In genomic region chr16:49332589-49333267, GRCh38 we compare ENCODE assay signal across 25 cellular contexts. TPM values are rescaled to one million over a fixed set of nuclear protein-coding genes. Genes with fewer than 3 reads are reported as not detected.
"Had no signal": no experiment of that assay in that cellular context is flagged by ENCODE, and none has a peak within 500 bp of the region (broad histone marks: within the 10 kb centered on the region; RNA-seq: fewer than 3 reads in every experiment).

No MANE protein-coding gene starts in this region.

- H3K36me3 ChIP-seq: heart right ventricle, tibial artery, uterus had no signal

- DNase-seq: activated B cell treated with CpG ODN at 0.5 μM for 24 hours; activated CD4-positive, alpha-beta T cell treated with anti-CD3 and anti-CD28 coated beads for 48 hours; activated CD8-positive, alpha-beta T cell treated with anti-CD3 and anti-CD28 coated beads for 36 hours; activated naive CD4-positive, alpha-beta T cell treated with Interleukin-2 at 50 U/mL for 16 hours; activated naive CD8-positive, alpha-beta T cell treated with anti-CD3 and anti-CD28 coated beads, Interleukin-2, amount 50 U/mL, for 24 hours; activated T-cell treated with anti-CD3 and anti-CD28 coated beads, Interleukin-2, amount 50 U/mL, for 1 hour; anterior cingulate cortex; central memory CD4-positive, alpha-beta T cell; cortex of kidney; effector CD4-positive, alpha-beta T cell; heart right ventricle; immature natural killer cell; midbrain; nucleus accumbens; stimulated activated CD4-positive, alpha-beta T cell treated with anti-CD3 and anti-CD28 coated beads, Interleukin-12 subunit alpha, Interleukin-12 subunit beta, amount 100 ng/mL, for 4 hours; stimulated activated CD4-positive, alpha-beta T cell treated with anti-CD3 and anti-CD28 coated beads, Interleukin-1b, Interleukin-23, amount 100 ng/mL, for 48 hours; stimulated activated CD8-positive, alpha-beta memory T cell treated with anti-CD3 and anti-CD28 coated beads, Interleukin-4, amount 100 ng/mL, for 48 hours; stimulated activated naive CD4-positive, alpha-beta T cell; tibial artery; uterus had no signal

- H3K4me1 ChIP-seq: heart right ventricle, tibial artery, uterus had no signal

- H3K4me3 ChIP-seq: heart right ventricle, tibial artery, uterus had no signal

- H3K27me3 ChIP-seq: uterus had no signal

- H3K27ac ChIP-seq: heart right ventricle, tibial artery, uterus had no signal

- H3K9me3 ChIP-seq: heart right ventricle, tibial artery, uterus had no signal

- ATAC-seq: activated CD8-positive, alpha-beta T cell treated with anti-CD3 and anti-CD28 coated beads for 36 hours; activated naive CD8-positive, alpha-beta T cell treated with anti-CD3 and anti-CD28 coated beads, Interleukin-2, amount 50 U/mL, for 24 hours; activated T-helper 17 cell treated with anti-CD3 and anti-CD28 coated beads, Interleukin-2, amount 50 U/mL, for 72 hours; heart right ventricle had no signal

RNA-seq across cellular contexts. Expression of gene C16orf78, which starts 40.9 kb away (rescaled TPM):
- total RNA-seq: activated B cell treated with CpG ODN at 0.5 μM for 24 hours; activated CD8-positive, alpha-beta T cell treated with anti-CD3 and anti-CD28 coated beads for 36 hours; activated T-helper 17 cell treated with anti-CD3 and anti-CD28 coated beads, Interleukin-2, amount 50 U/mL, for 72 hours; heart right ventricle; lower leg skin; renal cortical epithelial cell; T-helper 2 cell treated with Interferon-gamma antibody and Interleukin-4, amounts not matched to agents 100 ng/mL and 5 ng/mL, for 36 hours; uterus had no signal
- polyA plus RNA-seq: esophagus, heart right ventricle, immature natural killer cell had no signal

RNA-seq across cellular contexts. Expression of gene CBLN1, which starts 51.1 kb away (rescaled TPM):
- total RNA-seq: activated B cell treated with CpG ODN at 0.5 μM for 24 hours; activated CD8-positive, alpha-beta T cell treated with anti-CD3 and anti-CD28 coated beads for 36 hours; activated T-helper 17 cell treated with anti-CD3 and anti-CD28 coated beads, Interleukin-2, amount 50 U/mL, for 72 hours; renal cortical epithelial cell; T-helper 2 cell treated with Interferon-gamma antibody and Interleukin-4, amounts not matched to agents 100 ng/mL and 5 ng/mL, for 36 hours had no signal
- polyA plus RNA-seq: immature natural killer cell had no signal
